In the genomic region with DNA sequence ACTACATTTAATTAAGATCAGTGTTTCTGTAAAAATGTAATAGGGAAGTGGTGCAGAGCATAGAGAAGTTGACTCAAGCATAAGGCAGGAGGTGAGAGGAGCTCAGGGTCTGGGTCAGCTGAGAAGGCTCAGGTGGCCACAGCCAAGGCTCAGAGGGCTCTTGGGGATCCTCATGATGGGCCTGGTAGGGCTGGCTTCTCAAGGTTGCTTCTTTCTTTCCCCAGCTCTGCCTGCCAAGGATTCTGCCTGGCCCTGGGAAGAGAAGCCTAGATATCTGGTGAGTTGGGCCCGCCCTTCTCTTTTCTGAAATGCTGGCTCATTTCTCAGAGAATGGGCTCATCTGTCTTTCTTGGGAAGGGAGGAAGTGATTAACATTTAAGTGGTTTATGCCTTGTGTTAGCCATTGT, we compare ENCODE assay signal across 12 cellular contexts. TPM values are rescaled to one million over a fixed set of nuclear protein-coding genes. Genes with fewer than 3 reads are reported as not detected.
A peak's percentile ranks its signal among the peaks of the same experiment; 100 is the strongest.
DNase-seq lines count a peak whose midpoint lies in the region; ATAC-seq, FAIRE-seq and TF ChIP-seq lines count a peak whose summit lies in the region.
"Had no signal": no experiment of that assay in that cellular context is flagged by ENCODE, and none has a peak within 500 bp of the region (broad histone marks: within the 10 kb centered on the region; RNA-seq: fewer than 3 reads in every experiment).

No MANE protein-coding gene starts in this region.

- no peaks in the 10 kb centered on the region for H3K27me3 ChIP-seq in foreskin keratinocyte

- H3K4me1 Mint-ChIP-seq in activated T-cell treated with anti-CD3 and anti-CD28 coated beads, Interleukin-2, amount 50 U/mL, for 24 hours (ENCODE audit: low read depth): peaks cover 38% of the 10 kb centered on the region
- H3K4me1 Mint-ChIP-seq in T-cell: peaks cover 19 to 24% (median 24%) of the 10 kb centered on the region in 3 donors
- H3K4me1 Mint-ChIP-seq in stimulated activated naive CD8-positive, alpha-beta T cell treated with anti-CD3 and anti-CD28 coated beads, Interleukin-15, amount 100 ng/mL, for 72 hours: peaks cover 38% of the 10 kb centered on the region

- peaks cover 11% of the 10 kb centered on the region for H3K4me1 ChIP-seq in foreskin keratinocyte

- CTCF ChIA-PET in T-cell (lab: Charles Lee): interaction anchor here in 1 of 2 donors (0.9 kb wide), 2 partner anchors 24 to 189 kb away, joined by 3 read pairs; no protein-coding TSS in a partner anchor

- H3K27me3 Mint-ChIP-seq in activated T-cell treated with anti-CD3 and anti-CD28 coated beads, Interleukin-2, amount 50 U/mL, for 24 hours: no peaks in the 10 kb centered on the region
- no peaks in the 10 kb centered on the region for H3K27me3 Mint-ChIP-seq in T-cell
- no peaks in the 10 kb centered on the region for H3K27me3 Mint-ChIP-seq in stimulated activated naive CD8-positive, alpha-beta T cell treated with anti-CD3 and anti-CD28 coated beads, Interleukin-15, amount 100 ng/mL, for 72 hours
- H3K27me3 Mint-ChIP-seq: naive B cell had no signal

- no peak for FAIRE-seq in HTR-8/SVneo (lab: Jason Lieb, UNC)

- peaks cover 79% of the 10 kb centered on the region for H3K36me3 Mint-ChIP-seq in activated T-cell treated with anti-CD3 and anti-CD28 coated beads, Interleukin-2, amount 50 U/mL, for 24 hours (ENCODE audit: low read depth)
- H3K36me3 Mint-ChIP-seq in T-cell: peaks cover 16% of the 10 kb centered on the region

- TF ChIP-seq CTCF in foreskin keratinocyte (conservative IDR thresholded peaks at IDR 0.05): no peak

- peak overlapping the region; percentile 11 for H3K4me3 Mint-ChIP-seq in activated T-cell treated with anti-CD3 and anti-CD28 coated beads, Interleukin-2, amount 50 U/mL, for 24 hours
- H3K4me3 Mint-ChIP-seq in T-cell: no peak overlapping the region
- H3K4me3 Mint-ChIP-seq in stimulated activated naive CD8-positive, alpha-beta T cell treated with anti-CD3 and anti-CD28 coated beads, Interleukin-15, amount 100 ng/mL, for 72 hours: peak overlapping the region; percentile 6 to 20
- H3K4me3 Mint-ChIP-seq: naive B cell had no signal

- no peaks in the 10 kb centered on the region for H3K9me3 Mint-ChIP-seq in activated T-cell treated with anti-CD3 and anti-CD28 coated beads, Interleukin-2, amount 50 U/mL, for 24 hours
- no peaks in the 10 kb centered on the region for H3K9me3 Mint-ChIP-seq in T-cell
- no peaks in the 10 kb centered on the region for H3K9me3 Mint-ChIP-seq in stimulated activated naive CD8-positive, alpha-beta T cell treated with anti-CD3 and anti-CD28 coated beads, Interleukin-15, amount 100 ng/mL, for 72 hours
- H3K9me3 Mint-ChIP-seq: naive B cell had no signal

- POLR2A ChIA-PET in T-cell (lab: Charles Lee): no interaction called here

- peak overlapping the region; percentile 67 for H3K27ac Mint-ChIP-seq in activated T-cell treated with anti-CD3 and anti-CD28 coated beads, Interleukin-2, amount 50 U/mL, for 24 hours
- peak overlapping the region; percentile 29 to 55 for H3K27ac Mint-ChIP-seq in T-cell
- H3K27ac Mint-ChIP-seq in stimulated activated naive CD8-positive, alpha-beta T cell treated with anti-CD3 and anti-CD28 coated beads, Interleukin-15, amount 100 ng/mL, for 72 hours: peak overlapping the region; percentile 64 to 74

- peak overlapping the region; percentile 53 for H3K27ac ChIP-seq in foreskin keratinocyte

- peak; percentile 38 for DNase-seq in activated T-cell treated with anti-CD3 and anti-CD28 coated beads, Interleukin-2, amount 50 U/mL, for 24 hours
- no peak for DNase-seq in activated T-cell treated with anti-CD3 and anti-CD28 coated beads for 4 hours
- no peak for DNase-seq in T-cell
- DNase-seq in foreskin keratinocyte: peak; percentile 26 to 57
- no peak for DNase-seq in stimulated activated naive CD8-positive, alpha-beta T cell treated with anti-CD3 and anti-CD28 coated beads, Interleukin-15, amount 100 ng/mL, for 72 hours
- DNase-seq in NCI-H146 (lab: John Stamatoyannopoulos, UW): no peak
- no peak for DNase-seq in HTR-8/SVneo (ENCODE audit: insufficient read length, low spot score)
- DNase-seq: naive B cell, NCI-H524 treated with DMSO at 0.1 percent for 48 hours had no signal

- ATAC-seq in T-cell (replicated peaks in 1 of 4) (no peak), foreskin keratinocyte (peak; percentile 56), GM21717 (IDR thresholded peaks at IDR 0.05; ENCODE audit: unreplicated experiment) (no peak)
- no peak for ATAC-seq in stimulated activated naive CD8-positive, alpha-beta T cell treated with anti-CD3 and anti-CD28 coated beads, Interleukin-15, amount 100 ng/mL, for 72 hours

RNA-seq across cellular contexts. Expression of a gene that starts 6.5 kb away (rescaled TPM):
- total RNA-seq in T-cell: 10 to 100 TPM; 34.4 to 47.6 (median 44.2) TPM
- 10.0 and 10.5 TPM in 2 replicates for total RNA-seq in foreskin keratinocyte
- 6.2 and 6.4 TPM in 2 replicates for polyA plus RNA-seq in foreskin keratinocyte

RNA-seq across cellular contexts. Expression of a gene that starts 24.1 kb away (rescaled TPM):
- total RNA-seq in T-cell (not detected), foreskin keratinocyte (0.27 TPM in 1 of 2 replicates, not detected in the other)
- 0.38 TPM in 1 of 2 replicates, not detected in the other for polyA plus RNA-seq in foreskin keratinocyte
- total RNA-seq: epithelial cell of proximal tubule had no signal
- polyA plus RNA-seq: BJ had no signal

RNA-seq across cellular contexts. Expression of a gene that starts 53.8 kb away (rescaled TPM):
- total RNA-seq in T-cell: 10 to 100 TPM; 15.2 to 38.0 (median 31.8) TPM
- 25.7 and 30.4 TPM in 2 replicates for total RNA-seq in foreskin keratinocyte
- 29.2 and 32.8 TPM in 2 replicates for polyA plus RNA-seq in foreskin keratinocyte

RNA-seq across cellular contexts. Expression of a gene that starts 59.2 kb away (rescaled TPM):
- total RNA-seq in T-cell (1 to 10 TPM in 1 of 5 donors, under 1 TPM in 4; 0.28 to 1.1 (median 0.44) TPM), foreskin keratinocyte (21.7 and 29.0 TPM in 2 replicates)
- 8.2 and 12.3 TPM in 2 replicates for polyA plus RNA-seq in foreskin keratinocyte

Comparison
In these comparisons a context has a peak if more than half of its experiments do, and no peak if none do; other contexts are left out.
1. DNase-seq: peak in activated T-cell treated with anti-CD3 and anti-CD28 coated beads, Interleukin-2, amount 50 U/mL, for 24 hours (single experiment) and foreskin keratinocyte (2 of 2); none in activated T-cell treated with anti-CD3 and anti-CD28 coated beads for 4 hours (single experiment), T-cell (0 of 34), stimulated activated naive CD8-positive, alpha-beta T cell treated with anti-CD3 and anti-CD28 coated beads, Interleukin-15, amount 100 ng/mL, for 72 hours (0 of 2), NCI-H146 (single experiment) and HTR-8/SVneo (single experiment).
2. H3K4me3 Mint-ChIP-seq: peak in activated T-cell treated with anti-CD3 and anti-CD28 coated beads, Interleukin-2, amount 50 U/mL, for 24 hours (single experiment) and stimulated activated naive CD8-positive, alpha-beta T cell treated with anti-CD3 and anti-CD28 coated beads, Interleukin-15, amount 100 ng/mL, for 72 hours (2 of 2); none in T-cell (0 of 3).
3. Peak in every context shown above with its lines, with median percentiles within 50 percentile points of each other: H3K27ac Mint-ChIP-seq.